ENCODE assay signal across 9 cellular contexts in genomic region chr12:121789800-121790748, GRCh38. TPM values are rescaled to one million over a fixed set of nuclear protein-coding genes. Genes with fewer than 3 reads are reported as not detected.
DNase-seq lines count a peak whose midpoint lies in the region; ATAC-seq and TF ChIP-seq lines count a peak whose summit lies in the region.
"Had no signal": no experiment of that assay in that cellular context is flagged by ENCODE, and none has a peak within 500 bp of the region (broad histone marks: within the 10 kb centered on the region; RNA-seq: fewer than 3 reads in every experiment).

No MANE protein-coding gene starts in this region.

- peaks cover 53% of the 10 kb centered on the region for H3K36me3 Mint-ChIP-seq in activated B cell treated with CpG ODN at 0.5 μM for 24 hours (ENCODE audit: low read depth)

- TF ChIP-seq CTCF in activated B cell treated with CpG ODN at 0.5 μM for 24 hours (IDR thresholded peaks at IDR 0.05) (no peak), colonic mucosa (IDR thresholded peaks at IDR 0.05) (no peak), osteoblast (IDR thresholded peaks at IDR 0.05; ENCODE audit: extremely low read depth, low read depth, low read length) (no peak)

- H3K4me1 ChIP-seq in colonic mucosa (peaks cover 13% of the 10 kb centered on the region), osteoblast (ENCODE audit: insufficient read depth, low read length) (peaks cover 22% of the 10 kb centered on the region)

- no peak overlapping the region for H3K4me3 ChIP-seq in colonic mucosa
- no peak overlapping the region for H3K4me3 ChIP-seq in osteoblast (ENCODE audit: insufficient read depth, low read length)

- H3K9me3 ChIP-seq in colonic mucosa: no peaks in the 10 kb centered on the region
- H3K9me3 ChIP-seq in osteoblast (ENCODE audit: low read depth, low read length): no peaks in the 10 kb centered on the region

- H3K36me3 ChIP-seq in colonic mucosa: no peaks in the 10 kb centered on the region
- no peaks in the 10 kb centered on the region for H3K36me3 ChIP-seq in osteoblast (ENCODE audit: insufficient read depth, low read length)

- H3K4me1 Mint-ChIP-seq in activated B cell treated with CpG ODN at 0.5 μM for 24 hours: peaks cover 81% of the 10 kb centered on the region

- H3K4me3 Mint-ChIP-seq in activated B cell treated with CpG ODN at 0.5 μM for 24 hours: peak overlapping the region; percentile 92

- H3K27ac Mint-ChIP-seq in activated B cell treated with CpG ODN at 0.5 μM for 24 hours: peak overlapping the region; percentile 99

- H3K27me3 ChIP-seq in colonic mucosa (no peaks in the 10 kb centered on the region), osteoblast (ENCODE audit: insufficient read depth, low read length) (no peaks in the 10 kb centered on the region)

- H3K4me2 ChIP-seq in osteoblast (ENCODE audit: insufficient read depth, low read length): no peak overlapping the region

- CTCF ChIA-PET in activated B cell treated with CpG ODN at 0.5 μM for 24 hours (lab: Charles Lee): interaction anchor here (1.0 to 11.1 kb wide), 4 partner anchors 8 to 238 kb away, joined by 3 to 635 read pairs (median 196); partner anchors contain the start of gene SETD1B

- ATAC-seq in HG03354 (IDR thresholded peaks at IDR 0.05; ENCODE audit: poor library complexity, severe bottlenecking, unreplicated experiment): peak; percentile 56
- ATAC-seq in activated B cell treated with CpG ODN at 0.5 μM for 24 hours (ENCODE audit: low read depth): peak; percentile 61

- peak overlapping the region; percentile 22 for H2AFZ ChIP-seq in osteoblast (ENCODE audit: low read length)

- peak; percentile 73 for TF ChIP-seq POLR2A in GM19099 (IDR thresholded peaks at IDR 0.05; ENCODE audit: extremely low read depth, insufficient read length, low read depth)

- H3K27ac ChIP-seq in colonic mucosa (peak overlapping the region; percentile 73), osteoblast (ENCODE audit: low read depth, low read length) (no peak overlapping the region)
- H3K27ac ChIP-seq: VCaP had no signal

- peaks cover 1% of the 10 kb centered on the region for H3K79me2 ChIP-seq in osteoblast (ENCODE audit: insufficient read depth, low read length)

- intact Hi-C loops in activated B cell treated with CpG ODN at 0.5 μM for 24 hours (cut with micrococcal nuclease): loop anchor here (1.0 to 5.0 kb wide), 3 partner anchors 8 to 254 kb away; no protein-coding TSS in a partner anchor
- intact Hi-C loops in colonic mucosa (cut with DNase I): loop anchor here (5.0 kb wide), 2 partner anchors 93 to 97 kb away; partner anchors contain the start of gene PSMD9

- peak; percentile 87 for DNase-seq in activated B cell treated with CpG ODN at 0.5 μM for 24 hours
- DNase-seq in colonic mucosa: peak; percentile 61
- DNase-seq in osteoblast (ENCODE audit: insufficient read length, low spot score, missing footprints): no peak
- peak; percentile 75 for DNase-seq in ureter (ENCODE audit: low spot score)
- no peak for DNase-seq in GM03348 (ENCODE audit: low spot score)
- no peak for DNase-seq in SHP77 (lab: John Stamatoyannopoulos, UW)

- no peaks in the 10 kb centered on the region for H3K9me3 Mint-ChIP-seq in activated B cell treated with CpG ODN at 0.5 μM for 24 hours

- POLR2A ChIA-PET in activated B cell treated with CpG ODN at 0.5 μM for 24 hours (lab: Charles Lee): interaction anchor here (0.6 to 33.0 kb wide), 13 partner anchors 2 to 702 kb away, joined by 3 to 1155 read pairs (median 3); partner anchors contain the start of genes PSMD9, RHOF and SETD1B

- no peaks in the 10 kb centered on the region for H3K27me3 Mint-ChIP-seq in activated B cell treated with CpG ODN at 0.5 μM for 24 hours

- H3K9ac ChIP-seq in colonic mucosa (ENCODE audit: low read depth in 2 of 2, low read length in 2 of 2): peak overlapping the region; percentile 54 to 68

- peaks cover 3% of the 10 kb centered on the region for H4K20me1 ChIP-seq in osteoblast (ENCODE audit: insufficient read depth, low read length)

RNA-seq across cellular contexts. Expression of gene RHOF, which starts 3.4 kb away (rescaled TPM):
- total RNA-seq in activated B cell treated with CpG ODN at 0.5 μM for 24 hours (133 and 142 TPM in 2 replicates), colonic mucosa (10 to 100 TPM; 58.0 to 74.5 TPM), osteoblast (6.2 and 8.3 TPM in 2 replicates), ureter (20.5 TPM)

RNA-seq across cellular contexts. Expression of gene SETD1B, which starts 13.7 kb away (rescaled TPM):
- total RNA-seq in activated B cell treated with CpG ODN at 0.5 μM for 24 hours (36.0 and 40.3 TPM in 2 replicates), colonic mucosa (10 to 100 TPM; 20.4 to 25.4 TPM), osteoblast (5.0 and 5.8 TPM in 2 replicates), ureter (39.8 TPM)

Comparison
In these comparisons a context has a peak if more than half of its experiments do, and no peak if none do; other contexts are left out.
1. DNase-seq: peak in activated B cell treated with CpG ODN at 0.5 μM for 24 hours (single experiment), colonic mucosa (single experiment) and ureter (single experiment); none in osteoblast (single experiment), GM03348 (single experiment) and SHP77 (0 of 2).